8 cellular contexts compared by ENCODE assay signal in the genomic region with DNA sequence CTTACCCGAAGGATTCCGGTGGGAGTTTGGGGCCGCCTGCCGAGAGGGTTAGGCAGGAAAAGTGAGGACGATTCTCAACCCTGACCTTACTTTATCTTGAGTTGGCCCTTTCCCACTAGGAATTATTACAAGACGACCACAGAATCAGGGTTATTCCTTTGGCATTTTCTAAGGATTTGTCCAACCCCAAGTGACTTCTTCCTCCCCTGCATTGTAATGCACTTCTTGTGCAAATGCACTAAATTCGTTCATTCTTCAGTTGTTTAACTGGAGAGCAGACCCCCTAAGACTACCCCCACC. TPM values are rescaled to one million over a fixed set of nuclear protein-coding genes. Genes with fewer than 3 reads are reported as not detected.
DNase-seq lines count a peak whose midpoint lies in the region; ATAC-seq and TF ChIP-seq lines count a peak whose summit lies in the region.

No MANE protein-coding gene starts in this region.

- peak overlapping the region; percentile 56 for H3K4me2 ChIP-seq in mesendoderm (ENCODE audit: low read length)

- H3K18ac ChIP-seq in mesendoderm (ENCODE audit: low read length), result no peak overlapping the region

- no peak for TF ChIP-seq POLR2A in uterus (IDR thresholded peaks at IDR 0.05)

- H3K4me1 ChIP-seq in left ventricle myocardium inferior (peaks cover 45% of the 10 kb centered on the region), mesendoderm (ENCODE audit: control insufficient read depth, low read depth, low read length) (no peaks in the 10 kb centered on the region), uterus (no peaks in the 10 kb centered on the region)

- no peak overlapping the region for H3K4ac ChIP-seq in mesendoderm (ENCODE audit: low read depth, low read length)

- no peak overlapping the region for H2BK15ac ChIP-seq in mesendoderm (replicated peaks; ENCODE audit: low read depth)

- no peak overlapping the region for H2BK120ac ChIP-seq in mesendoderm (ENCODE audit: low read depth, low read length)

- H2BK5ac ChIP-seq in mesendoderm (ENCODE audit: low read length), result peak overlapping the region; percentile 73

- in situ Hi-C loops in brain microvascular endothelial cell (cut with HindIII; ENCODE audit: low pct_ligation_motif_present, low sequenced_read_pairs), result no loop called here

- no peak overlapping the region for H2AK5ac ChIP-seq in mesendoderm (ENCODE audit: low read length)

- H3K79me1 ChIP-seq in mesendoderm (ENCODE audit: low read length), result peaks cover 10% of the 10 kb centered on the region

- intact Hi-C loops in left ventricle myocardium inferior (cut with micrococcal nuclease), result no loop called here
- intact Hi-C loops in Right ventricle myocardium inferior (cut with DNase I), result no loop called here
- intact Hi-C loops in uterus (cut with DNase I; ENCODE audit: low total_unique reads), result no loop called here

- peak overlapping the region; percentile 95 for H3K9ac ChIP-seq in mesendoderm (ENCODE audit: low read length)

- no peak overlapping the region for H4K8ac ChIP-seq in mesendoderm (ENCODE audit: low read depth, low read length)

- WGBS in mesendoderm (ENCODE audit: extremely low coverage, insufficient coverage, low lambda C conversion rate), result no CpG with 5 or more reads among the region's 7 CpGs

- H3K56ac ChIP-seq in mesendoderm (ENCODE audit: low read length), result peak overlapping the region; percentile 91

- TF ChIP-seq CTCF in left ventricle myocardium inferior (IDR thresholded peaks at IDR 0.05; ENCODE audit: borderline replicate concordance) (no peak), brain microvascular endothelial cell (IDR thresholded peaks at IDR 0.05; ENCODE audit: low read depth, low read length, missing control alignments) (peak; percentile 2), uterus (IDR thresholded peaks at IDR 0.05) (no peak)

- H3K4me3 ChIP-seq in left ventricle myocardium inferior (peak overlapping the region; percentile 98), brain microvascular endothelial cell (ENCODE audit: low read depth, low read length) (peak overlapping the region; percentile 96), mesendoderm (ENCODE audit: low read length) (peak overlapping the region; percentile 98), uterus (peak overlapping the region; percentile 70 to 86)

- peaks cover 12% of the 10 kb centered on the region for H3K79me2 ChIP-seq in mesendoderm (ENCODE audit: control insufficient read depth, insufficient read depth, low read length)

- no peaks in the 10 kb centered on the region for H3K27me3 ChIP-seq in left ventricle myocardium inferior (ENCODE audit: low read depth)
- H3K27me3 ChIP-seq in brain microvascular endothelial cell (replicated peaks), result no peaks in the 10 kb centered on the region
- H3K27me3 ChIP-seq in mesendoderm (ENCODE audit: insufficient read depth, low read length, poor library complexity), result no peaks in the 10 kb centered on the region
- H3K27me3 ChIP-seq in uterus, result no peaks in the 10 kb centered on the region

- no peak for ATAC-seq in Right ventricle myocardium inferior

- H3K36me3 ChIP-seq in left ventricle myocardium inferior (no peaks in the 10 kb centered on the region), brain microvascular endothelial cell (replicated peaks) (no peaks in the 10 kb centered on the region), mesendoderm (ENCODE audit: control insufficient read depth, insufficient read depth, low read length) (no peaks in the 10 kb centered on the region), uterus (no peaks in the 10 kb centered on the region)

- H3K27ac ChIP-seq in left ventricle myocardium inferior (replicated peaks), result peak overlapping the region; percentile 92
- H3K27ac ChIP-seq in brain microvascular endothelial cell, result peak overlapping the region; percentile 75
- H3K27ac ChIP-seq in mesendoderm (ENCODE audit: low read depth, low read length), result peak overlapping the region; percentile 46
- peak overlapping the region; percentile 76 to 82 for H3K27ac ChIP-seq in uterus

- no peak overlapping the region for H4K5ac ChIP-seq in mesendoderm (ENCODE audit: low read length)

- DNase-seq in left ventricle myocardium inferior (no peak), Right ventricle myocardium inferior (ENCODE audit: missing footprints) (no peak), brain microvascular endothelial cell (no peak), mesendoderm (no peak), uterus (no peak), OCI-M2 (lab: John Stamatoyannopoulos, UW; ENCODE audit: unreplicated experiment) (no peak), NCI-H345 treated with DMSO at 0.1 percent for 48 hours (lab: John Stamatoyannopoulos, UW; ENCODE audit: unreplicated experiment) (no peak), DMS79 (lab: John Stamatoyannopoulos, UW) (no peak)

- peak overlapping the region; percentile 6 for H3K23ac ChIP-seq in mesendoderm (ENCODE audit: low read length)

- no peaks in the 10 kb centered on the region for H3K9me3 ChIP-seq in left ventricle myocardium inferior (replicated peaks)
- no peaks in the 10 kb centered on the region for H3K9me3 ChIP-seq in uterus

RNA-seq across cellular contexts. Expression of a gene that starts 0.4 kb away (rescaled TPM):
- 0.80 TPM for total RNA-seq in left ventricle myocardium inferior
- 0.30 TPM for total RNA-seq in Right ventricle myocardium inferior
- polyA plus RNA-seq in mesendoderm (2013, experiment 1 of 2), result 1.2 TPM
- polyA plus RNA-seq in mesendoderm (2013, experiment 2 of 2), result 1.0 TPM
- 1 to 10 TPM in 1 of 4 donors, under 1 TPM in 1, not detected in 2; 0.21 to 1.6 TPM for total RNA-seq in uterus

RNA-seq across cellular contexts. Expression of a gene that starts 0.8 kb away (rescaled TPM):
- total RNA-seq in left ventricle myocardium inferior (6.1 TPM), Right ventricle myocardium inferior (6.3 TPM), uterus (10 to 100 TPM in 1 of 4 donors, 1 to 10 TPM in 3; 4.1 to 15.4 (median 7.5) TPM)
- polyA plus RNA-seq in mesendoderm (2013, experiment 1 of 2), result 10.0 TPM
- polyA plus RNA-seq in mesendoderm (2013, experiment 2 of 2), result 9.9 TPM
